Comparison of ENCODE assay signal across 27 cellular contexts in genomic region chr13:77891041-77891440, GRCh38. TPM values are rescaled to one million over a fixed set of nuclear protein-coding genes. Genes with fewer than 3 reads are reported as not detected.
"Had no signal": no experiment of that assay in that cellular context is flagged by ENCODE, and none has a peak within 500 bp of the region (broad histone marks: within the 10 kb centered on the region; RNA-seq: fewer than 3 reads in every experiment).

No MANE protein-coding gene starts in this region.

- H3K27me3 Mint-ChIP-seq: progenitor cell of endocrine pancreas had no signal

- H3K4me3 ChIP-seq: adrenal gland, ascending aorta, heart right ventricle, sigmoid colon, smooth muscle cell, transverse colon had no signal

- H3K36me3 Mint-ChIP-seq: activated naive CD8-positive, alpha-beta T cell; stimulated activated naive B cell treated with anti-CD40 and anti-IgM and Interleukin-4, amounts not matched to agents 10 μg/mL and 1 μg/mL and 100 μg/mL, for 72 hours had no signal

- H3K4me2 ChIP-seq: smooth muscle cell had no signal

- H3K9me3 Mint-ChIP-seq: activated B cell treated with CpG ODN at 0.5 μM for 24 hours; activated T-cell treated with anti-CD3 and anti-CD28 coated beads, Interleukin-2, amount 50 U/mL, for 24 hours; nephron progenitor cell; stimulated activated naive B cell treated with anti-CD40 and anti-IgM and Interleukin-4, amounts not matched to agents 10 μg/mL and 1 μg/mL and 100 μg/mL, for 72 hours had no signal

- H3K27me3 ChIP-seq: adrenal gland, ascending aorta, brain microvascular endothelial cell, heart right ventricle, sigmoid colon, transverse colon had no signal

- H3K27ac Mint-ChIP-seq: activated B cell treated with CpG ODN at 0.5 μM for 24 hours; activated CD4-positive, alpha-beta T cell treated with anti-CD3 and anti-CD28 coated beads for 36 hours; activated naive CD8-positive, alpha-beta T cell; activated T-cell treated with anti-CD3 and anti-CD28 coated beads, Interleukin-2, amount 50 U/mL, for 24 hours; activated T-helper 17 cell treated with anti-CD3 and anti-CD28 coated beads, Interleukin-2, amount 50 U/mL, for 72 hours; nephron progenitor cell; progenitor cell of endocrine pancreas; stimulated activated naive B cell treated with anti-CD40 and anti-IgM and Interleukin-4, amounts not matched to agents 10 μg/mL and 1 μg/mL and 100 μg/mL, for 72 hours had no signal

- DNase-seq: activated B cell treated with CpG ODN at 0.5 μM for 24 hours; activated CD4-positive, alpha-beta T cell treated with anti-CD3 and anti-CD28 coated beads for 36 hours; activated CD4-positive, alpha-beta T cell treated with anti-CD3 and anti-CD28 coated beads, Interleukin-2, amount 50 U/mL, for 4 hours; activated CD8-positive, alpha-beta memory T cell treated with anti-CD3 and anti-CD28 coated beads for 24 hours; activated CD8-positive, alpha-beta memory T cell treated with anti-CD3 and anti-CD28 coated beads, Interleukin-2, amount 50 U/mL, for 4 hours; activated T-cell treated with anti-CD3 and anti-CD28 coated beads, Interleukin-2, amount 50 U/mL, for 24 hours; adrenal gland; brain microvascular endothelial cell; caudate nucleus; effector memory CD4-positive, alpha-beta T cell; heart right ventricle; left colon; mesenchymal stem cell; nephron progenitor cell; retina; sigmoid colon; stimulated activated CD4-positive, alpha-beta T cell treated with anti-CD3 and anti-CD28 coated beads, Interleukin-2, amount 100 ng/mL, for 48 hours; stimulated activated CD8-positive, alpha-beta memory T cell treated with anti-CD3 and anti-CD28 coated beads, Interleukin-4, amount 100 ng/mL, for 48 hours; stimulated activated naive B cell treated with anti-CD40 and anti-IgM and Interleukin-4, amounts not matched to agents 10 μg/mL and 1 μg/mL and 100 μg/mL, for 72 hours; T1000; transverse colon had no signal

- H3K9me3 ChIP-seq: adrenal gland, ascending aorta, heart right ventricle, sigmoid colon, transverse colon had no signal

- H3K4me1 Mint-ChIP-seq: activated B cell treated with CpG ODN at 0.5 μM for 24 hours; activated CD4-positive, alpha-beta T cell treated with anti-CD3 and anti-CD28 coated beads for 36 hours; activated T-helper 17 cell treated with anti-CD3 and anti-CD28 coated beads, Interleukin-2, amount 50 U/mL, for 72 hours; stimulated activated naive B cell treated with anti-CD40 and anti-IgM and Interleukin-4, amounts not matched to agents 10 μg/mL and 1 μg/mL and 100 μg/mL, for 72 hours had no signal

- H3K27ac ChIP-seq: adrenal gland, ascending aorta, brain microvascular endothelial cell, sigmoid colon, transverse colon had no signal

- H3K36me3 ChIP-seq: adrenal gland, ascending aorta, brain microvascular endothelial cell, heart right ventricle, sigmoid colon, transverse colon had no signal

- ATAC-seq: activated CD4-positive, alpha-beta T cell treated with anti-CD3 and anti-CD28 coated beads for 36 hours; activated T-helper 17 cell treated with anti-CD3 and anti-CD28 coated beads, Interleukin-2, amount 50 U/mL, for 72 hours; heart right ventricle; left colon; stimulated activated naive B cell treated with anti-CD40 and anti-IgM and Interleukin-4, amounts not matched to agents 10 μg/mL and 1 μg/mL and 100 μg/mL, for 72 hours had no signal

- H3K4me3 Mint-ChIP-seq: activated B cell treated with CpG ODN at 0.5 μM for 24 hours; activated CD4-positive, alpha-beta T cell treated with anti-CD3 and anti-CD28 coated beads for 36 hours; activated naive CD8-positive, alpha-beta T cell; activated T-cell treated with anti-CD3 and anti-CD28 coated beads, Interleukin-2, amount 50 U/mL, for 24 hours; activated T-helper 17 cell treated with anti-CD3 and anti-CD28 coated beads, Interleukin-2, amount 50 U/mL, for 72 hours; nephron progenitor cell; stimulated activated naive B cell treated with anti-CD40 and anti-IgM and Interleukin-4, amounts not matched to agents 10 μg/mL and 1 μg/mL and 100 μg/mL, for 72 hours had no signal

RNA-seq across cellular contexts. Expression of gene EDNRB, which starts 27.6 kb away (rescaled TPM):
- total RNA-seq: activated B cell treated with CpG ODN at 0.5 μM for 24 hours; activated CD4-positive, alpha-beta T cell treated with anti-CD3 and anti-CD28 coated beads for 36 hours; activated T-helper 17 cell treated with anti-CD3 and anti-CD28 coated beads, Interleukin-2, amount 50 U/mL, for 72 hours; osteocyte had no signal
